In genomic region chr10:85612378-85612775, GRCh38 we compare ENCODE assay signal across 8 cellular contexts.
DNase-seq lines count a peak whose midpoint lies in the region; ATAC-seq, FAIRE-seq and TF ChIP-seq lines count a peak whose summit lies in the region.

No MANE protein-coding gene starts in this region.

- no peak for FAIRE-seq in urothelium cell line (lab: Jason Lieb, UNC)

- H3K27me3 ChIP-seq in SJSA1 (replicated peaks) (no peaks in the 10 kb centered on the region), body of pancreas (no peaks in the 10 kb centered on the region)

- no peak overlapping the region for H3K27ac ChIP-seq in SJSA1
- H3K27ac ChIP-seq in body of pancreas = no peak overlapping the region

- TF ChIP-seq CTCF in mucosa of descending colon (IDR thresholded peaks at IDR 0.05) = no peak
- TF ChIP-seq CTCF in body of pancreas (IDR thresholded peaks at IDR 0.05) = no peak

- no peaks in the 10 kb centered on the region for H3K9me3 ChIP-seq in SJSA1 (replicated peaks)
- no peaks in the 10 kb centered on the region for H3K9me3 ChIP-seq in mucosa of descending colon
- H3K9me3 ChIP-seq in body of pancreas = no peaks in the 10 kb centered on the region

- ATAC-seq in GM19023 (IDR thresholded peaks at IDR 0.05; ENCODE audit: unreplicated experiment) = peak; percentile 89
- peak; percentile 94 for ATAC-seq in HG02885 (IDR thresholded peaks at IDR 0.05; ENCODE audit: poor library complexity, unreplicated experiment)
- ATAC-seq in mucosa of descending colon = peak; percentile 62
- no peak for ATAC-seq in body of pancreas

- H3K4me1 ChIP-seq in SJSA1 (replicated peaks) = peaks cover 35% of the 10 kb centered on the region
- H3K4me1 ChIP-seq in mucosa of descending colon (ENCODE audit: low read depth) = peaks cover 3% of the 10 kb centered on the region
- H3K4me1 ChIP-seq in body of pancreas = no peaks in the 10 kb centered on the region

- DNase-seq in SJSA1 (ENCODE audit: low read depth in 1 of 2, low spot score in 2 of 2) (peak; percentile 22 to 42), mucosa of descending colon (no peak), urothelium cell line (ENCODE audit: low spot score) (no peak), body of pancreas (no peak), COLO829 (ENCODE audit: low spot score) (no peak)
- no peak for DNase-seq in effector CD8-positive, alpha-beta T cell (lab: John Stamatoyannopoulos, UW)

- TF ChIP-seq POLR2A in body of pancreas (IDR thresholded peaks at IDR 0.05) = no peak

- intact Hi-C loops in mucosa of descending colon (cut with DNase I, micrococcal nuclease) (no loop called here), body of pancreas (cut with DNase I) (no loop called here)

- H3K36me3 ChIP-seq in SJSA1 = no peaks in the 10 kb centered on the region
- H3K36me3 ChIP-seq in mucosa of descending colon (ENCODE audit: low read depth) = no peaks in the 10 kb centered on the region
- H3K36me3 ChIP-seq in body of pancreas (replicated peaks in 1 of 2; ENCODE audit: insufficient read depth in 1 of 2, low read depth in 2 of 2) = no peaks in the 10 kb centered on the region

- WGBS in body of pancreas, 2 donors = 47 to 64% methylated on average over 3 of the region's 3 CpGs

- no peak overlapping the region for H3K4me3 ChIP-seq in SJSA1
- no peak overlapping the region for H3K4me3 ChIP-seq in mucosa of descending colon
- H3K4me3 ChIP-seq in body of pancreas = no peak overlapping the region

Comparison
In these comparisons a context has a peak if more than half of its experiments do, and no peak if none do; other contexts are left out.
1. DNase-seq: peak in SJSA1 (2 of 2); none in mucosa of descending colon (0 of 3), urothelium cell line (single experiment), effector CD8-positive, alpha-beta T cell (single experiment), body of pancreas (0 of 4) and COLO829 (single experiment).